In genomic region chr17:45371414-45372324, GRCh38 we compare ENCODE assay signal across 1 cellular context.
A peak's percentile ranks its signal among the peaks of the same experiment; 100 is the strongest.
TF ChIP-seq lines count a peak whose summit lies in the region.

No MANE protein-coding gene starts in this region.

TF ChIP-seq in endothelial cell of umbilical vein, 7 proteins besides CTCF, POLR2A, EP300 and RAD21 (continued from another document):
- TF ChIP-seq MAX (IDR thresholded peaks at IDR 0.05; ENCODE audit: insufficient read depth, insufficient read length) = no peak
- peak; percentile 98 for TF ChIP-seq FOS (IDR thresholded peaks at IDR 0.05; ENCODE audit: borderline replicate concordance, insufficient read depth, low read length)
TF ChIP-seq in endothelial cell of umbilical vein: peak in this region for 3.
